Comparison of ENCODE assay signal across 8 cellular contexts in the genomic region with DNA sequence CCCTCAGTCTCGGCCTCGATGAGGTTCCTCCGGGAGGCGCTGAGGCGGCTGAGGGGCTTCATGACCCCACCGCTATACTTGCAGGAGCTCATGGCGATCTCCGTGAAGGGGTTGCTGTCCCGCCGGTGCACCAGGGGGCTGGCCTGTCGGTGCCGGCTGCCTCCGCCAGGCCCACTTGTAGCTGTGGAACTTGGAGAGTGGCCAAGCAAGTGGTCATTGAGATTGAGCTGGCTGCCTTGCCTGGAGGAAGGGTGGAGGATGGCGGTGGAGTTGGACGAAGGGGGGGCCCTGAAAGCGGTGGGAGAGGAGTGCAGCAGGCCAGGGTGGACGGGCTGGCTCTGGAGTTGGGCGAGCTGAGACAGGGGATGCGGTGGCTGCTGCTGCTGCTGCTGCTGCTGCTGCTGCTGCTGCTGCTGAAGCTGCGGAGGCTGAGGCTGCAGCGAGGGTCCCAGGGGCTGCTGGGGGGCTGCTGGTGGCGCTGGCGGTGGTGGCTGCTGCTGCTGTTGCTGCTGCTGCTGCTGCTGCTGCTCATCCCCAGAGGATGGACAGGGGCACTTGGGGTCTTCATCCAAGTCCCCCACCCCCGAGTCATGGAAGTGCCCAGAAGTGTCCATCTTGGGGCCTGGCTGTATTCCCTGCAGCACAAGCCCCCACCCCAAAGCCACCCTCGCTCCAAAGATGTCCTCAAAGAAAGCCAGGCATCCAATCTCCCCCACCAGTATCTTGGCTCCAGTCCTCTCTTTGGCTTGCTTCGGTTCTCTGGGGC. TPM values are rescaled to one million over a fixed set of nuclear protein-coding genes. Genes with fewer than 3 reads are reported as not detected.
A peak's percentile ranks its signal among the peaks of the same experiment; 100 is the strongest.
DNase-seq lines count a peak whose midpoint lies in the region; ATAC-seq and TF ChIP-seq lines count a peak whose summit lies in the region.

No MANE protein-coding gene starts in this region.

- ATAC-seq in Right ventricle myocardium inferior (peak; percentile 57), body of pancreas (peak; percentile 2), aorta (ENCODE audit: low FRiP score) (peak; percentile 36), left lobe of liver (no peak)
- ATAC-seq in activated CD8-positive, alpha-beta T cell treated with anti-CD3 and anti-CD28 coated beads, Interleukin-2, amount 10 ng/mL, durations not matched to agents 7 days and 5 days: no peak

- H3K27ac ChIP-seq in body of pancreas (no peak overlapping the region), aorta (ENCODE audit: low read depth in 1 of 2, low read length in 2 of 2) (no peak overlapping the region)

- no peaks in the 10 kb centered on the region for H3K9me3 Mint-ChIP-seq in activated CD8-positive, alpha-beta T cell treated with anti-CD3 and anti-CD28 coated beads, Interleukin-2, amount 10 ng/mL, durations not matched to agents 7 days and 5 days (ENCODE audit: insufficient read depth)

- peaks cover 29% of the 10 kb centered on the region for H3K4me1 Mint-ChIP-seq in activated CD8-positive, alpha-beta T cell treated with anti-CD3 and anti-CD28 coated beads, Interleukin-2, amount 10 ng/mL, durations not matched to agents 7 days and 5 days (ENCODE audit: low read depth)

- intact Hi-C loops in Right ventricle myocardium inferior (cut with DNase I) (loop anchor here (5.0 kb wide), 1 partner anchor 62 kb away; no protein-coding TSS in a partner anchor), cardiac septum (cut with DNase I) (loop anchor here (5.0 to 10.0 kb wide), 2 partner anchors 102 to 385 kb away; no protein-coding TSS in a partner anchor), body of pancreas (cut with DNase I) (no loop called here), aorta (cut with DNase I) (no loop called here)

- DNase-seq in Right ventricle myocardium inferior (ENCODE audit: missing footprints): no peak
- no peak for DNase-seq in cardiac septum (ENCODE audit: low spot score)
- DNase-seq in body of pancreas: peak; percentile 28 to 57 (median 36)
- peak; percentile 81 for DNase-seq in medulla oblongata (ENCODE audit: extremely low spot score)
- peak; percentile 66 to 80 for DNase-seq in aorta
- no peak for DNase-seq in activated CD8-positive, alpha-beta T cell treated with anti-CD3 and anti-CD28 coated beads, Interleukin-2, amount 10 ng/mL, durations not matched to agents 7 days and 5 days
- no peak for DNase-seq in GM13977 (ENCODE audit: low spot score)
- no peak for DNase-seq in left lobe of liver (ENCODE audit: low spot score)

- H3K4me3 ChIP-seq in body of pancreas (no peak overlapping the region), aorta (ENCODE audit: low read length in 2 of 2) (peak overlapping the region in 1 of 2 donors; percentile 30)

- no peak overlapping the region for H3K4me3 Mint-ChIP-seq in activated CD8-positive, alpha-beta T cell treated with anti-CD3 and anti-CD28 coated beads, Interleukin-2, amount 10 ng/mL, durations not matched to agents 7 days and 5 days

- POLR2A ChIA-PET in activated CD8-positive, alpha-beta T cell treated with anti-CD3 and anti-CD28 coated beads, Interleukin-2, amount 10 ng/mL, durations not matched to agents 7 days and 5 days (lab: Charles Lee): interaction anchor here (0.6 kb wide), 1 partner anchor 260 kb away, joined by 3 read pairs; no protein-coding TSS in a partner anchor

- CTCF ChIA-PET in activated CD8-positive, alpha-beta T cell treated with anti-CD3 and anti-CD28 coated beads, Interleukin-2, amount 10 ng/mL, durations not matched to agents 7 days and 5 days (lab: Charles Lee): interaction anchor here (0.5 to 2.2 kb wide), 8 partner anchors 9 to 310 kb away, joined by 3 to 9 read pairs (median 4); a partner anchor contains a TSS

- H3K27me3 ChIP-seq in body of pancreas (peaks cover 0 to 11% of the 10 kb centered on the region in 2 donors), aorta (ENCODE audit: control insufficient read depth in 1 of 2, insufficient read depth in 2 of 2, low read length in 1 of 2) (peaks cover 0 to 1% of the 10 kb centered on the region in 2 donors)

- H3K27me3 Mint-ChIP-seq in activated CD8-positive, alpha-beta T cell treated with anti-CD3 and anti-CD28 coated beads, Interleukin-2, amount 10 ng/mL, durations not matched to agents 7 days and 5 days (ENCODE audit: low read depth): peaks cover 29% of the 10 kb centered on the region

- H3K9me3 ChIP-seq in body of pancreas (no peaks in the 10 kb centered on the region), aorta (ENCODE audit: control insufficient read depth, low read length) (no peaks in the 10 kb centered on the region)

- H3K4me1 ChIP-seq in body of pancreas (peaks cover 27% of the 10 kb centered on the region), aorta (ENCODE audit: control insufficient read depth in 1 of 2, insufficient read depth in 2 of 2, low read length in 2 of 2) (no peaks in the 10 kb centered on the region)

- TF ChIP-seq CTCF in body of pancreas (IDR thresholded peaks at IDR 0.05): no peak
- TF ChIP-seq CTCF in GM13977 (IDR thresholded peaks at IDR 0.05; ENCODE audit: extremely low read depth, insufficient read depth, missing control alignments): no peak

- no peaks in the 10 kb centered on the region for H3K36me3 Mint-ChIP-seq in activated CD8-positive, alpha-beta T cell treated with anti-CD3 and anti-CD28 coated beads, Interleukin-2, amount 10 ng/mL, durations not matched to agents 7 days and 5 days (ENCODE audit: low read depth)

- TF ChIP-seq POLR2A in body of pancreas (IDR thresholded peaks at IDR 0.05): no peak

- H3K27ac Mint-ChIP-seq in activated CD8-positive, alpha-beta T cell treated with anti-CD3 and anti-CD28 coated beads, Interleukin-2, amount 10 ng/mL, durations not matched to agents 7 days and 5 days: no peak overlapping the region

- in situ Hi-C loops in GM13977 (cut with MboI; ENCODE audit: low pct_unique_long_range_greater_than_20kb, low sequenced_read_pairs, unreplicated experiment): loop anchor here (10.0 kb wide), 1 partner anchor 205 kb away; no protein-coding TSS in a partner anchor

- H3K36me3 ChIP-seq in body of pancreas (replicated peaks in 1 of 2; ENCODE audit: insufficient read depth in 1 of 2, low read depth in 2 of 2) (no peaks in the 10 kb centered on the region), aorta (ENCODE audit: control insufficient read depth in 1 of 2, insufficient read depth in 2 of 2, low read length in 1 of 2) (no peaks in the 10 kb centered on the region)

- WGBS in body of pancreas, 2 donors: 19 to 35% methylated on average over 7 to 23 of the region's 26 CpGs
- 2 to 6% methylated on average over 21 to 26 of the region's 26 CpGs for WGBS in aorta, 2 donors

RNA-seq across cellular contexts. Expression of a gene that starts 0.5 kb away (rescaled TPM):
- total RNA-seq in Right ventricle myocardium inferior: 3.4 TPM
- total RNA-seq in cardiac septum: 2.8 TPM
- total RNA-seq in body of pancreas: 1 to 10 TPM in 1 of 2 donors, under 1 TPM in 1; 0.33 to 1.6 TPM
- 1 to 10 TPM; 3.2 to 4.7 TPM for total RNA-seq in aorta
- polyA plus RNA-seq in aorta: under 1 TPM; 0.08 to 0.50 TPM
- total RNA-seq in activated CD8-positive, alpha-beta T cell treated with anti-CD3 and anti-CD28 coated beads, Interleukin-2, amount 10 ng/mL, durations not matched to agents 7 days and 5 days: not detected
- 0.23 TPM for total RNA-seq in left lobe of liver

Comparison
In these comparisons a context has a peak if more than half of its experiments do, and no peak if none do; other contexts are left out.
1. ATAC-seq: peak in Right ventricle myocardium inferior (single experiment), body of pancreas (single experiment) and aorta (single experiment); none in activated CD8-positive, alpha-beta T cell treated with anti-CD3 and anti-CD28 coated beads, Interleukin-2, amount 10 ng/mL, durations not matched to agents 7 days and 5 days (single experiment) and left lobe of liver (single experiment).
2. DNase-seq: peak in body of pancreas (4 of 4), medulla oblongata (single experiment) and aorta (2 of 2); none in Right ventricle myocardium inferior (single experiment), cardiac septum (single experiment), activated CD8-positive, alpha-beta T cell treated with anti-CD3 and anti-CD28 coated beads, Interleukin-2, amount 10 ng/mL, durations not matched to agents 7 days and 5 days (single experiment), GM13977 (single experiment) and left lobe of liver (single experiment).
3. intact Hi-C loops: an anchor here in Right ventricle myocardium inferior (5.0 kb wide) and cardiac septum (5.0 to 10.0 kb wide); none called in body of pancreas and aorta.